In the genomic region with DNA sequence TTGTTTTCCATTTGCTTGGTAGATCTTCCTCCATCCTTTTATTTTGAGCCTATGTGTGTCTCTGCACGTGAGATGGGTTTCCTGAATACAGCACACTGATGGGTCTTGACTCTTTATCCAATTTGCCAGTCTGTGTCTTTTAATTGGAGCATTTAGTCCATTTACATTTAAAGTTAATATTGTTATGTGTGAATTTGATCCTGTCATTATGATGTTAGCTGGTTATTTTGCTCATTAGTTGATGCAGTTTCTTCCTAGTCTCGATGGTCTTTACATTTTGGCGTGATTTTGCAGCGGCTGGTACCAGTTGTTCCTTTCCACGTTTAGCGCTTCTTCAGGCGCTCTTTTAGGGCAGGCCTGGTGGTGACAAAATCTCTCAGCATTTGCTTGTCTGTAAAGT, we compare ENCODE assay signal across 1 cellular context. TPM values are rescaled to one million over a fixed set of nuclear protein-coding genes. Genes with fewer than 3 reads are reported as not detected.
"Had no signal": no experiment of that assay in that cellular context is flagged by ENCODE, and none has a peak within 500 bp of the region (broad histone marks: within the 10 kb centered on the region; RNA-seq: fewer than 3 reads in every experiment).

No MANE protein-coding gene starts in this region.

RNA-seq across cellular contexts. Expression of gene IQUB, which starts 7.9 kb away (rescaled TPM):
- total RNA-seq: Peyer's patch had no signal
